In the genomic region with DNA sequence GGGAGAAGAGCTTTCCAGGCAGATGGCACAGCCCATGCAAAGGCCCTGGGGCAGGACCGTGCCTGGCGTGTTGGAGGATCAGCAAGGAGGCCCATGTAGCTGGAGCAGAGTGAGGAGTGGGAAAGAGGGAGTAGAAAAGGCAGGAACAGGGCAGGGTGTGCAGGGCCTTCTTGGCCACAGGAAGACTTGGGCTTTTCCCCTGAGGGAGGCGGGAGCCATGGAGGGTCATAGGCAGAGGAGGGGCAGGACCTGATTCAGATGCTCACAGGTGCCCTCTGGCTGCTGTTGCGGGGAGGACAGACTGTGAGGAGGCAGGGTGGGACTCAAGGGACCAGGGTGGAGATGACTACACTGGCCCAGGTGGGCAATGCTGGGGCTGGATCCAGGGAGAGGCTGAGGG, we compare ENCODE assay signal across 10 cellular contexts. TPM values are rescaled to one million over a fixed set of nuclear protein-coding genes. Genes with fewer than 3 reads are reported as not detected.
DNase-seq lines count a peak whose midpoint lies in the region; ATAC-seq, FAIRE-seq and TF ChIP-seq lines count a peak whose summit lies in the region.
"Had no signal": no experiment of that assay in that cellular context is flagged by ENCODE, and none has a peak within 500 bp of the region (broad histone marks: within the 10 kb centered on the region; RNA-seq: fewer than 3 reads in every experiment).

No MANE protein-coding gene starts in this region.

- H3K36me3 ChIP-seq in WERI-Rb-1 (no peaks in the 10 kb centered on the region), keratinocyte (ENCODE audit: control insufficient read depth in 2 of 2, extremely low read depth in 1 of 2, insufficient read depth in 2 of 2, low read length in 2 of 2) (no peaks in the 10 kb centered on the region), left lung (no peaks in the 10 kb centered on the region), Peyer's patch (no peaks in the 10 kb centered on the region)

- H3K27me3 ChIP-seq in WERI-Rb-1 (ENCODE audit: insufficient read depth, low read depth, severe bottlenecking) = no peaks in the 10 kb centered on the region
- H3K27me3 ChIP-seq in keratinocyte (ENCODE audit: control insufficient read depth, extremely low read depth, insufficient read depth, low read length) = no peaks in the 10 kb centered on the region
- H3K27me3 ChIP-seq in left lung = peaks cover 0 to 79% of the 10 kb centered on the region in 2 donors
- no peaks in the 10 kb centered on the region for H3K27me3 ChIP-seq in Peyer's patch

- no peak for TF ChIP-seq CTCF in Calu3 (IDR thresholded peaks at IDR 0.05; ENCODE audit: unreplicated experiment)
- TF ChIP-seq CTCF in GM20000 (IDR thresholded peaks at IDR 0.05; ENCODE audit: extremely low read depth, missing control alignments) = peak; percentile 39
- TF ChIP-seq CTCF in WERI-Rb-1 (IDR thresholded peaks at IDR 0.05; ENCODE audit: low read depth, low read length) = peak; percentile 58
- TF ChIP-seq CTCF in keratinocyte (optimal IDR thresholded peaks at IDR 0.05 in 1 of 3, IDR thresholded peaks at IDR 0.05 in 1 of 3, conservative IDR thresholded peaks at IDR 0.05 in 1 of 3; ENCODE audit: extremely low read depth in 1 of 3, insufficient read depth in 2 of 3, low read length in 3 of 3) = peak; percentile 28 to 68 (median 48)
- no peak for TF ChIP-seq CTCF in left lung (IDR thresholded peaks at IDR 0.05)
- TF ChIP-seq CTCF in Peyer's patch (IDR thresholded peaks at IDR 0.05) = no peak

- no peak overlapping the region for H3K4me3 Mint-ChIP-seq in Calu3 (ENCODE audit: low read depth, unreplicated experiment)

- peaks cover 6% of the 10 kb centered on the region for H3K4me1 Mint-ChIP-seq in Calu3 (ENCODE audit: low read depth, unreplicated experiment)

- dilution Hi-C loops in keratinocyte (cut with MboI; ENCODE audit: extremely low pct_ligation_motif_present, low sequenced_read_pairs) = no loop called here

- H3K27ac ChIP-seq in WERI-Rb-1 (no peak overlapping the region), keratinocyte (ENCODE audit: control insufficient read depth, insufficient read depth, low read length) (no peak overlapping the region), left lung (no peak overlapping the region), Peyer's patch (no peak overlapping the region)

- CTCF ChIA-PET in Calu3 (lab: Charles Lee) = no interaction called here

- H3K9ac ChIP-seq in keratinocyte (ENCODE audit: control insufficient read depth, extremely low read depth, insufficient read depth, low read length) = no peak overlapping the region

- ATAC-seq in left lung = no peak

- no peak overlapping the region for H2AFZ ChIP-seq in keratinocyte (ENCODE audit: control insufficient read depth, low read length)

- H3K4me3 ChIP-seq in WERI-Rb-1 (ENCODE audit: low read depth, low read length) (no peak overlapping the region), keratinocyte (ENCODE audit: control insufficient read depth in 2 of 3, extremely low read depth in 1 of 3, insufficient read depth in 2 of 3, low read depth in 1 of 3, low read length in 3 of 3) (no peak overlapping the region), left lung (no peak overlapping the region), Peyer's patch (no peak overlapping the region)

- intact Hi-C loops in Calu3 (cut with micrococcal nuclease; ENCODE audit: unreplicated experiment) = no loop called here
- intact Hi-C loops in left lung (cut with DNase I) = no loop called here

- no peaks in the 10 kb centered on the region for H3K79me2 ChIP-seq in keratinocyte (ENCODE audit: control insufficient read depth, insufficient read depth, low read length)

- no peaks in the 10 kb centered on the region for H3K9me3 Mint-ChIP-seq in Calu3 (ENCODE audit: low read depth, unreplicated experiment)

- no peaks in the 10 kb centered on the region for H3K9me3 ChIP-seq in WERI-Rb-1 (ENCODE audit: severe bottlenecking)
- H3K9me3 ChIP-seq in keratinocyte (ENCODE audit: control insufficient read depth, low read depth, low read length) = no peaks in the 10 kb centered on the region
- H3K9me3 ChIP-seq in left lung = no peaks in the 10 kb centered on the region
- no peaks in the 10 kb centered on the region for H3K9me3 ChIP-seq in Peyer's patch

- no peak for TF ChIP-seq POLR2A in GM12892 (IDR thresholded peaks at IDR 0.05; ENCODE audit: low read depth, low read length)
- no peak for TF ChIP-seq POLR2A in Peyer's patch (IDR thresholded peaks at IDR 0.05)

- no peaks in the 10 kb centered on the region for H4K20me1 ChIP-seq in keratinocyte (ENCODE audit: control insufficient read depth, extremely low read depth, insufficient read depth, low read length)

- peak; percentile 33 for DNase-seq in Calu3
- peak; percentile 46 for DNase-seq in GM20000 (ENCODE audit: low spot score)
- peak; percentile 49 for DNase-seq in WERI-Rb-1
- no peak for DNase-seq in keratinocyte (ENCODE audit: low read depth, low spot score)
- no peak for DNase-seq in GM12892 (ENCODE audit: insufficient read length)
- no peak for DNase-seq in left lung
- no peak for DNase-seq in NCI-H774 (lab: John Stamatoyannopoulos, UW)
- DNase-seq in Peyer's patch = no peak
- DNase-seq: KG1 had no signal

- no peak overlapping the region for H3K4me2 ChIP-seq in keratinocyte (ENCODE audit: control insufficient read depth, extremely low read depth, insufficient read depth, low read depth, low read length)

- H3K4me1 ChIP-seq in keratinocyte (ENCODE audit: control insufficient read depth, extremely low read depth, insufficient read depth, low read length) (no peaks in the 10 kb centered on the region), left lung (no peaks in the 10 kb centered on the region), Peyer's patch (no peaks in the 10 kb centered on the region)

- no peak for FAIRE-seq in keratinocyte (lab: Jason Lieb, UNC)
- FAIRE-seq in GM12892 (lab: Jason Lieb, UNC) = no peak
- FAIRE-seq: colon had no signal

- peaks cover 53% of the 10 kb centered on the region for H3K27me3 Mint-ChIP-seq in Calu3 (ENCODE audit: unreplicated experiment)

- no TSS peak for BruUV-seq in Calu3 (replicated peaks; lab: Mats Ljungman, UMichigan)

- H3K36me3 Mint-ChIP-seq in Calu3 (ENCODE audit: insufficient read depth, unreplicated experiment) = no peaks in the 10 kb centered on the region

- H3K9me1 ChIP-seq in keratinocyte (ENCODE audit: control insufficient read depth, extremely low read depth, insufficient read depth, low read length) = no peaks in the 10 kb centered on the region

- no peak overlapping the region for H3K27ac Mint-ChIP-seq in Calu3 (ENCODE audit: unreplicated experiment)

RNA-seq across cellular contexts. Expression of a gene that starts 13.8 kb away (rescaled TPM):
- total RNA-seq in Calu3 (2022) (91.4 and 93.0 TPM in 2 replicates), left lung (10 to 100 TPM; 61.7 to 67.2 TPM), Peyer's patch (10 to 100 TPM; 14.2 to 85.8 (median 24.7) TPM)
- polyA plus RNA-seq in keratinocyte = 2.5 to 6.7 TPM (median 4.0 TPM) in 3 replicates
- polyA plus RNA-seq in keratinocyte (2011; ENCODE audit: low read depth) = 1.7 TPM
- 1.7 and 3.5 TPM in 2 replicates for polyA plus RNA-seq in keratinocyte (2011; cell fraction: cytosol; rRNA removed)
- 11.4 and 17.1 TPM in 2 replicates for polyA plus RNA-seq in keratinocyte (2011; cell fraction: nucleus; rRNA removed)
- polyA plus RNA-seq in keratinocyte (2012; ENCODE audit: low replicate concordance) = 1.3 and 6.7 TPM in 2 replicates
- 15.5 to 30.4 TPM (median 23.3 TPM) in 3 replicates for polyA minus RNA-seq in keratinocyte
- 24.9 TPM for polyA minus RNA-seq in keratinocyte (2011; cell fraction: cytosol; rRNA and poly(A)+ RNA removed)
- polyA minus RNA-seq in keratinocyte (2011; cell fraction: nucleus; rRNA and poly(A)+ RNA removed) = 44.2 and 50.3 TPM in 2 replicates
- 15.0 TPM for polyA plus RNA-seq in GM12892 (2012; ENCODE audit: missing spikeins)

Comparison
In these comparisons a context has a peak if more than half of its experiments do, and no peak if none do; other contexts are left out.
1. DNase-seq: peak in Calu3 (single experiment), GM20000 (single experiment) and WERI-Rb-1 (single experiment); none in keratinocyte (single experiment), GM12892 (single experiment), left lung (0 of 2), NCI-H774 (single experiment) and Peyer's patch (0 of 3).
2. CTCF ChIP-seq: peak in GM20000 (single experiment), WERI-Rb-1 (single experiment) and keratinocyte (3 of 3); none in Calu3 (single experiment), left lung (0 of 2) and Peyer's patch (0 of 6).